ENCODE assay signal across 28 cellular contexts in genomic region chr2:196587739-196588138, GRCh38.
"Had no signal": no experiment of that assay in that cellular context is flagged by ENCODE, and none has a peak within 500 bp of the region (broad histone marks: within the 10 kb centered on the region; RNA-seq: fewer than 3 reads in every experiment).

No MANE protein-coding gene starts in this region.

- DNase-seq: activated CD4-positive, alpha-beta memory T cell treated with anti-CD3 and anti-CD28 coated beads for 36 hours; activated CD4-positive, alpha-beta T cell treated with anti-CD3 and anti-CD28 coated beads, Interleukin-2, amount 10 ng/mL, durations not matched to agents 7 days and 5 days; activated CD4-positive, CD25-positive, alpha-beta regulatory T cell; activated CD8-positive, alpha-beta memory T cell treated with anti-CD3 and anti-CD28 coated beads for 24 hours; activated effector memory CD4-positive, alpha-beta T cell treated with anti-CD3 and anti-CD28 coated beads, Interleukin-2, amount 50 U/mL, for 16 hours; activated naive CD4-positive, alpha-beta T cell treated with Interleukin-2 at 50 U/mL for 16 hours; activated naive CD8-positive, alpha-beta T cell treated with anti-CD3 and anti-CD28 coated beads, Interleukin-2, amount 50 U/mL, for 24 hours; activated T-cell treated with anti-CD3 and anti-CD28 coated beads, Interleukin-2, amount 50 U/mL, for 4 hours; amniotic stem cell; NCI-H1092; NCI-H1417; NCI-H1694; NCI-H2029; NCI-H2107; NCI-H2171 treated with DMSO at 0.1 percent for 48 hours; NCI-H345; NCI-H510A; NCI-H526 treated with DMSO at 0.1 percent for 48 hours; NCI-H82; OCI-M1; RPMI8226; T-cell; T-helper 2 cell had no signal

- H3K27ac ChIP-seq: SK-N-MC, VCaP had no signal

- ATAC-seq: activated naive CD4-positive, alpha-beta T cell treated with anti-CD3 and anti-CD28 coated beads, Interleukin-2, amount 50 U/mL, for 72 hours; activated naive CD8-positive, alpha-beta T cell treated with anti-CD3 and anti-CD28 coated beads, Interleukin-2, amount 50 U/mL, for 24 hours; activated T-cell treated with anti-CD3 and anti-CD28 coated beads, Interleukin-2, amount 50 U/mL, for 4 hours; Panc1; Right ventricle myocardium inferior; T-cell had no signal
